In the genomic region with DNA sequence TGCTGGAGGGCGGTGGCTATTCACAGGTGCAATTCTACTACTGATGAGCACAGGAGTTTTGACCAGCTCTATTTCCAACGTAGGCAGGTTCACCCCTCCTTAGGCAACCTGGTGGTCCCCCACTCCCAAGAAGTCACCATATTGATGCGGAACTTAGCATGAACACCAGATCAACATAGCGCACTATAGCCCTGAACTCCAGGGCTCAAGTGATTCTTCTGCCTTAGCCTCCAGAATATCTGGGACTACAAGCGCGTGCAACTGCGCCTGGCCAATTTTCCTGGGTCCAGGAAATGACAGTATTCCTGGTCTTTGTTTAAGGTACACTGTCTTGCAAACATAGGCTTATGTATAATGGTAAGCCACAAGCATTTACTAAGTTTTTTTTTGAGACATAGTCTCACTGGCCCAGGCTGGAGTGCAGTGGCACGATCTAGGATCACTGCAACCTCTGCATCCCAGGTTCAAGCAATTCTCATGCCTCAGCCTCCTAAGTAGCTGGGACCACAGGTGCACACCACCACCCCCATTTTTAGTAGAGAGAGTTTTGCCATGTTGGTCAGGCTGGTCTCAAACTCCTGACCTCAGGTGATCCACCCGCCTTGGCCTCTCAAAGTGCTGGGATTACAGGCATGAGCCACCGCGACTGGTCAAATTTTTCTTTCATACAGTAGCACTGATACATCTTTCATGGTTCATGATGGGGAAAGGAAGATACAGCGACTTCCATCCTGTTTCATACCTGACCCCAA, we compare ENCODE assay signal across 1 cellular context.
A peak's percentile ranks its signal among the peaks of the same experiment; 100 is the strongest.
TF ChIP-seq lines count a peak whose summit lies in the region.

No MANE protein-coding gene starts in this region.

TF ChIP-seq in GM12878, 131 proteins besides CTCF, POLR2A, EP300 and RAD21:
- TF ChIP-seq HDGF (IDR thresholded peaks at IDR 0.05): peak; percentile 70; the same call in 1 of the 2 replicates
- TF ChIP-seq SMARCA5 (IDR thresholded peaks at IDR 0.05): peak; percentile 81
- peak; percentile 6; the same call in 1 of the 2 replicates for TF ChIP-seq POLR2AphosphoS5 (IDR thresholded peaks at IDR 0.05; ENCODE audit: low read length)
- TF ChIP-seq SUPT20H (IDR thresholded peaks at IDR 0.05; ENCODE audit: borderline replicate concordance, control insufficient read depth, low read depth, low read length): no peak
- TF ChIP-seq HCFC1 (IDR thresholded peaks at IDR 0.05; ENCODE audit: low read length): no peak
- 0 out of 2 replicates have a peak, but pooled peaks have one; percentile 3 for TF ChIP-seq CHD2 (IDR thresholded peaks at IDR 0.05; ENCODE audit: borderline replicate concordance, low read depth, low read length)
- TF ChIP-seq, protein P1, sequence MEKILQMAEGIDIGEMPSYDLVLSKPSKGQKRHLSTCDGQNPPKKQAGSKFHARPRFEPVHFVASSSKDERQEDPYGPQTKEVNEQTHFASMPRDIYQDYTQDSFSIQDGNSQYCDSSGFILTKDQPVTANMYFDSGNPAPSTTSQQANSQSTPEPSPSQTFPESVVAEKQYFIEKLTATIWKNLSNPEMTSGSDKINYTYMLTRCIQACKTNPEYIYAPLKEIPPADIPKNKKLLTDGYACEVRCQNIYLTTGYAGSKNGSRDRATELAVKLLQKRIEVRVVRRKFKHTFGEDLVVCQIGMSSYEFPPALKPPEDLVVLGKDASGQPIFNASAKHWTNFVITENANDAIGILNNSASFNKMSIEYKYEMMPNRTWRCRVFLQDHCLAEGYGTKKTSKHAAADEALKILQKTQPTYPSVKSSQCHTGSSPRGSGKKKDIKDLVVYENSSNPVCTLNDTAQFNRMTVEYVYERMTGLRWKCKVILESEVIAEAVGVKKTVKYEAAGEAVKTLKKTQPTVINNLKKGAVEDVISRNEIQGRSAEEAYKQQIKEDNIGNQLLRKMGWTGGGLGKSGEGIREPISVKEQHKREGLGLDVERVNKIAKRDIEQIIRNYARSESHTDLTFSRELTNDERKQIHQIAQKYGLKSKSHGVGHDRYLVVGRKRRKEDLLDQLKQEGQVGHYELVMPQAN (conservative IDR thresholded peaks at IDR 0.05): peak; percentile 20; the same call in 1 of the 2 replicates
TF ChIP-seq in GM12878: peak in this region for 5.
